Comparison of ENCODE assay signal across 8 cellular contexts in the genomic region with DNA sequence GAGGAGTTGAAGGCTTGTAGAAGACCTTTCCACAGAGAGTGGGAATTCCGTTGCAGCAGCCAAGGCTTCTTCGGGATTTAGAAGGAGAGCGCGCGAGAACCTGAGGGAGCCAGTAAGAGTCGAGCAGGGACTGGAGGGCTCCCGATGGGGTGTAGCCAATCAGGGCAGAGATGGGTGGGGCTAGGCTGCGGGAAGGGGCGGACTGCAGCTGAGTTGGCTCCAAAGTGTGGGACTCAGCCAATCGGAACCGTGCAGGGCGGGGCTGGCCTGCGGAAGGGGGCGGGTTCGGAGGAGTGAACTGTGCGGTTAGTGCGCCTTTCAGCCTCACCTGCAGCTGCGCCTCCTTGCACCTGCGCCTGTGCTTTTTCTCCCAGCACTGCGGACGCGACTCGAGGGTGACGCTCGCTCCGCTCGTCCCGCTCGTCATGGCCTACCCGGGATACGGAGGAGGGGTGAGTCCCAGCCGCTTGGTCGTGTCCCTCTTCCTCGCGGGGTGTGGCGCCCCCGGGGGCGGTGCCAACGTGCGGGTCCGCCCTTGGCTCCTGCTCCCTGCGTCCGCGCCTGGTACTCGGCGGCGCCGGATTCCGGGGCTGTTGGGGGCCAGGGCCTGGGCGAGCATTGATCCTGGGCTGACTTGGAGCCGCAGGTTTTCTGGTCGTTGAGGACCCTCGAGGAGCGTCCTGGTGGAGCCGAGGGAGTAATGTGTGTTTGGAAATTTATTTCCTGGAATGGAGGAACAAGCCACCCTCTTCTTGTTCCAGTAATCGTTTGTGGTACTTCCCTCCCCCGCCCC. TPM values are rescaled to one million over a fixed set of nuclear protein-coding genes. Genes with fewer than 3 reads are reported as not detected.
DNase-seq lines count a peak whose midpoint lies in the region; ATAC-seq and TF ChIP-seq lines count a peak whose summit lies in the region.

A gene with protein sequence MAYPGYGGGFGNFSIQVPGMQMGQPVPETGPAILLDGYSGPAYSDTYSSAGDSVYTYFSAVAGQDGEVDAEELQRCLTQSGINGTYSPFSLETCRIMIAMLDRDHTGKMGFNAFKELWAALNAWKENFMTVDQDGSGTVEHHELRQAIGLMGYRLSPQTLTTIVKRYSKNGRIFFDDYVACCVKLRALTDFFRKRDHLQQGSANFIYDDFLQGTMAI (plus strand): TSS at position 309 of the 793 bp plus-strand sequence. CDS start 117 bp downstream, at position 426.

- H3K27me3 Mint-ChIP-seq in HFFc6 (ENCODE audit: insufficient read depth) (peaks cover 10% of the 10 kb centered on the region; the same call in 1 of the 2 replicates), glutamatergic neuron (ENCODE audit: unreplicated experiment) (peaks cover 3% of the 10 kb centered on the region)
- peaks cover 3% of the 10 kb centered on the region for H3K27me3 Mint-ChIP-seq in activated naive CD8-positive, alpha-beta T cell treated with anti-CD3 and anti-CD28 coated beads, Interleukin-2, amount 10 ng/mL, durations not matched to agents 7 days and 5 days

- POLR2A ChIA-PET in activated naive CD8-positive, alpha-beta T cell treated with anti-CD3 and anti-CD28 coated beads, Interleukin-2, amount 10 ng/mL, durations not matched to agents 7 days and 5 days (lab: Charles Lee), result interaction anchor here (0.6 to 1.3 kb wide), 2 partner anchors 16 to 26 kb away, joined by 5 to 11 read pairs; a partner anchor contains a TSS

- peaks cover 4% of the 10 kb centered on the region; the same call in 1 of the 2 replicates for H3K36me3 Mint-ChIP-seq in HFFc6 (ENCODE audit: low read depth)
- peaks cover 1% of the 10 kb centered on the region for H3K36me3 Mint-ChIP-seq in activated naive CD8-positive, alpha-beta T cell treated with anti-CD3 and anti-CD28 coated beads, Interleukin-2, amount 10 ng/mL, durations not matched to agents 7 days and 5 days
- H3K36me3 Mint-ChIP-seq in glutamatergic neuron (ENCODE audit: unreplicated experiment), result no peaks in the 10 kb centered on the region

- peak; percentile 99 for ATAC-seq in activated naive CD8-positive, alpha-beta T cell treated with anti-CD3 and anti-CD28 coated beads, Interleukin-2, amount 10 ng/mL, durations not matched to agents 7 days and 5 days (ENCODE audit: low read depth)
- ATAC-seq in omental fat pad (ENCODE audit: low FRiP score), result peak; percentile 100

- peak within 1 kb of the TSS; percentile 80 for H3K27ac ChIP-seq in temporal lobe (ENCODE audit: low read depth, low read length)

- H3K27ac Mint-ChIP-seq in HFFc6, result no peak within 1 kb of the TSS
- H3K27ac Mint-ChIP-seq in activated naive CD8-positive, alpha-beta T cell treated with anti-CD3 and anti-CD28 coated beads, Interleukin-2, amount 10 ng/mL, durations not matched to agents 7 days and 5 days, result peak within 1 kb of the TSS; percentile 75
- no peak within 1 kb of the TSS for H3K27ac Mint-ChIP-seq in glutamatergic neuron (ENCODE audit: unreplicated experiment)

- H3K27me3 ChIP-seq in GM06990 (replicated peaks; ENCODE audit: control insufficient read depth, insufficient read depth, low read length), result no peaks in the 10 kb centered on the region

- no peaks in the 10 kb centered on the region for H3K36me3 ChIP-seq in GM06990 (ENCODE audit: control insufficient read depth, insufficient read depth, low read length)

- TF ChIP-seq CTCF in GM06990 (IDR thresholded peaks at IDR 0.05; ENCODE audit: insufficient read depth, low read length, poor library complexity, severe bottlenecking) (no peak), HFFc6 (IDR thresholded peaks at IDR 0.05) (no peak), glutamatergic neuron (IDR thresholded peaks at IDR 0.05; ENCODE audit: partially characterized antibody, unreplicated experiment) (no peak), omental fat pad (IDR thresholded peaks at IDR 0.05) (no peak)

- H3K4me3 Mint-ChIP-seq in HFFc6 (peak within 1 kb of the TSS; percentile 84), glutamatergic neuron (ENCODE audit: unreplicated experiment) (peak within 1 kb of the TSS; percentile 92)
- peak within 1 kb of the TSS; percentile 88 for H3K4me3 Mint-ChIP-seq in activated naive CD8-positive, alpha-beta T cell treated with anti-CD3 and anti-CD28 coated beads, Interleukin-2, amount 10 ng/mL, durations not matched to agents 7 days and 5 days

- H3K4me1 Mint-ChIP-seq in HFFc6 (ENCODE audit: low read depth) (peaks cover 6% of the 10 kb centered on the region), glutamatergic neuron (ENCODE audit: low read depth, unreplicated experiment) (peaks cover 4% of the 10 kb centered on the region)
- peaks cover 10% of the 10 kb centered on the region for H3K4me1 Mint-ChIP-seq in activated naive CD8-positive, alpha-beta T cell treated with anti-CD3 and anti-CD28 coated beads, Interleukin-2, amount 10 ng/mL, durations not matched to agents 7 days and 5 days

- peak within 1 kb of the TSS; percentile 86 for H3K4me3 ChIP-seq in GM06990 (replicated peaks; ENCODE audit: low read depth, low read length)

- H3K9me3 Mint-ChIP-seq in HFFc6 (peaks cover 4% of the 10 kb centered on the region; the same call in 1 of the 2 replicates), glutamatergic neuron (ENCODE audit: unreplicated experiment) (peaks cover 3% of the 10 kb centered on the region)
- H3K9me3 Mint-ChIP-seq in activated naive CD8-positive, alpha-beta T cell treated with anti-CD3 and anti-CD28 coated beads, Interleukin-2, amount 10 ng/mL, durations not matched to agents 7 days and 5 days, result no peaks in the 10 kb centered on the region

- DNase-seq in GM06990 (ENCODE audit: extremely low read depth, insufficient read length), result peak; percentile 98
- peak; percentile 69 for DNase-seq in HFFc6
- DNase-seq in NCI-H1092 (lab: John Stamatoyannopoulos, UW), result peak; percentile 75
- DNase-seq in SW 1271 (lab: John Stamatoyannopoulos, UW), result peak; percentile 81 to 95
- peak; percentile 98 for DNase-seq in activated naive CD8-positive, alpha-beta T cell treated with anti-CD3 and anti-CD28 coated beads, Interleukin-2, amount 10 ng/mL, durations not matched to agents 7 days and 5 days
- peak; percentile 98 for DNase-seq in glutamatergic neuron
- peak; percentile 90 for DNase-seq in omental fat pad (ENCODE audit: low spot score)

RNA-seq across cellular contexts. Expression of the gene that starts here (rescaled TPM):
- total RNA-seq in HFFc6 (2021; fragmentation: NEBNext Ultra II Directional; extraction: Animal tissue kit (Norgen Biotek cat#: 25700)), result under 1 TPM in 4 of 6 experiments, not detected in 2; 0.20 to 0.29 (median 0.28) TPM
- 10 to 100 TPM; 14.7 to 20.9 TPM for total RNA-seq in activated naive CD8-positive, alpha-beta T cell treated with anti-CD3 and anti-CD28 coated beads, Interleukin-2, amount 10 ng/mL, durations not matched to agents 7 days and 5 days
- total RNA-seq in glutamatergic neuron (ENCODE audit: unreplicated experiment) (19.7 TPM), omental fat pad (10 to 100 TPM; 32.4 to 55.6 (median 46.7) TPM), temporal lobe (19.4 TPM)

Comparison
In these comparisons a context has a peak if more than half of its experiments do, and no peak if none do; other contexts are left out.
1. Peak in every context shown above with its lines: DNase-seq, ATAC-seq, H3K4me3 ChIP-seq and H3K27ac ChIP-seq.
2. RNA of the gene that starts here (total RNA-seq): 32.4 to 55.6 TPM in omental fat pad, 14.7 to 20.9 TPM in activated naive CD8-positive, alpha-beta T cell treated with anti-CD3 and anti-CD28 coated beads, Interleukin-2, amount 10 ng/mL, durations not matched to agents 7 days and 5 days, 19.7 TPM in glutamatergic neuron (single experiment) and 19.4 TPM in temporal lobe (single experiment); 0.20 to 0.29 TPM in HFFc6; every median in the first group is over 10 times any median in the second.
3. Peak in DNase-seq in HFFc6; RNA of the gene not detected or under 1 TPM.